In the genomic region with DNA sequence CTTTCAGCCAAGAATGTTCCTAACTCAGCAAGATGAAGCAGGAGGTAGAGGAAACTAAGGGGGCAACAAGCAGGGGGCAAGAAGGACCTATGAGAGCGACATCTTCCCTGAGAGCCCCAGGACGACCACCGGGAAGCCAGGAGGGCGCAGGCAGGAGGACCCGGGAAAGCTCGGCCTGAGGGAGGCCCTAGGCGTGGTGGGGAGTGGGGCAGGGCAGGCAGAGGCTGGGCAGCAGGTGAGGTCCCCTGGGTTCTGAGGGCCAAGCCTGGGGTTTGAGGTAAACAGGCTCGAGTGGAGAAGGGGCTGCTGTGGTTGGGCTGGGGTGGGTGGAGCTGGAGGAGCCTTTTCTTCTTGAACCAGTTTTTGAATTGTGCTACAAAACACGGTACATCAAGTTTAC, we compare ENCODE assay signal across 24 cellular contexts. TPM values are rescaled to one million over a fixed set of nuclear protein-coding genes. Genes with fewer than 3 reads are reported as not detected.
"Had no signal": no experiment of that assay in that cellular context is flagged by ENCODE, and none has a peak within 500 bp of the region (broad histone marks: within the 10 kb centered on the region; RNA-seq: fewer than 3 reads in every experiment).

No MANE protein-coding gene starts in this region.

- H3K9me3 Mint-ChIP-seq: naive thymus-derived CD4-positive, alpha-beta T cell; nephron progenitor cell; stimulated activated effector memory CD8-positive, alpha-beta T cell treated with anti-CD3 and anti-CD28 coated beads, Interleukin-12 subunit alpha, Interleukin-12 subunit beta, amount 100 ng/mL, for 72 hours had no signal

- H3K4me1 Mint-ChIP-seq: stimulated activated effector memory CD8-positive, alpha-beta T cell treated with anti-CD3 and anti-CD28 coated beads, Interleukin-12 subunit alpha, Interleukin-12 subunit beta, amount 100 ng/mL, for 72 hours had no signal

- H3K27ac Mint-ChIP-seq: naive thymus-derived CD4-positive, alpha-beta T cell; nephron progenitor cell; stimulated activated effector memory CD8-positive, alpha-beta T cell treated with anti-CD3 and anti-CD28 coated beads, Interleukin-12 subunit alpha, Interleukin-12 subunit beta, amount 100 ng/mL, for 72 hours had no signal

- DNase-seq: colonic mucosa; dermis blood vessel endothelial cell; foreskin melanocyte; hippocampal formation; left ventricle myocardium inferior; mesendoderm; naive thymus-derived CD4-positive, alpha-beta T cell; nephron progenitor cell; stimulated activated CD4-positive, alpha-beta T cell treated with anti-CD3 and anti-CD28 coated beads, Interleukin-2, amount 100 ng/mL, for 48 hours; stimulated activated CD8-positive, alpha-beta memory T cell treated with anti-CD3 and anti-CD28 coated beads, Interleukin-4, amount 100 ng/mL, for 48 hours; stimulated activated naive CD8-positive, alpha-beta T cell treated with anti-CD3 and anti-CD28 coated beads, Interleukin-15, Interleukin-2, amounts not matched to agents 100 U/mL and 50 U/mL, for 24 hours; thyroid gland; upper lobe of right lung had no signal

- ATAC-seq: naive thymus-derived CD4-positive, alpha-beta T cell; sciatic nerve; stimulated activated effector memory CD8-positive, alpha-beta T cell treated with anti-CD3 and anti-CD28 coated beads, Interleukin-12 subunit alpha, Interleukin-12 subunit beta, amount 100 ng/mL, for 72 hours; stimulated activated naive CD8-positive, alpha-beta T cell treated with anti-CD3 and anti-CD28 coated beads, Interleukin-15, Interleukin-2, amounts not matched to agents 100 U/mL and 50 U/mL, for 24 hours; upper lobe of right lung had no signal

- H3K4me3 Mint-ChIP-seq: naive thymus-derived CD4-positive, alpha-beta T cell; nephron progenitor cell; stimulated activated effector memory CD8-positive, alpha-beta T cell treated with anti-CD3 and anti-CD28 coated beads, Interleukin-12 subunit alpha, Interleukin-12 subunit beta, amount 100 ng/mL, for 72 hours had no signal

- H3K36me3 Mint-ChIP-seq: naive thymus-derived CD4-positive, alpha-beta T cell; stimulated activated effector memory CD8-positive, alpha-beta T cell treated with anti-CD3 and anti-CD28 coated beads, Interleukin-12 subunit alpha, Interleukin-12 subunit beta, amount 100 ng/mL, for 72 hours had no signal

RNA-seq across cellular contexts. Expression of a gene that starts 1.3 kb away (rescaled TPM):
- total RNA-seq: cerebellum; dermis blood vessel endothelial cell; endothelial cell of umbilical vein; left ventricle myocardium inferior; lung microvascular endothelial cell; mononuclear cell; naive thymus-derived CD4-positive, alpha-beta T cell; osteoblast; pulmonary artery endothelial cell; sciatic nerve; suprapubic skin; thyroid gland; upper lobe of right lung; vagina had no signal
- polyA plus RNA-seq: endothelial cell of umbilical vein; esophagus; naive thymus-derived CD4-positive, alpha-beta T cell had no signal

RNA-seq across cellular contexts. Expression of a gene that starts 33.0 kb away (rescaled TPM):
- total RNA-seq: dermis blood vessel endothelial cell; endothelial cell of umbilical vein; left ventricle myocardium inferior; lung microvascular endothelial cell; mononuclear cell; naive thymus-derived CD4-positive, alpha-beta T cell; osteoblast; pulmonary artery endothelial cell; upper lobe of right lung; vagina had no signal
- polyA plus RNA-seq: endothelial cell of umbilical vein; naive thymus-derived CD4-positive, alpha-beta T cell had no signal

RNA-seq across cellular contexts. Expression of a gene that starts 48.0 kb away (rescaled TPM):
- total RNA-seq: cerebellum; dermis blood vessel endothelial cell; endothelial cell of umbilical vein; left ventricle myocardium inferior; lung microvascular endothelial cell; mononuclear cell; naive thymus-derived CD4-positive, alpha-beta T cell; osteoblast; pulmonary artery endothelial cell; sciatic nerve; suprapubic skin; thyroid gland; vagina had no signal
- polyA plus RNA-seq: endothelial cell of umbilical vein; esophagus; naive thymus-derived CD4-positive, alpha-beta T cell had no signal
